25 cellular contexts compared by ENCODE assay signal in the genomic region with DNA sequence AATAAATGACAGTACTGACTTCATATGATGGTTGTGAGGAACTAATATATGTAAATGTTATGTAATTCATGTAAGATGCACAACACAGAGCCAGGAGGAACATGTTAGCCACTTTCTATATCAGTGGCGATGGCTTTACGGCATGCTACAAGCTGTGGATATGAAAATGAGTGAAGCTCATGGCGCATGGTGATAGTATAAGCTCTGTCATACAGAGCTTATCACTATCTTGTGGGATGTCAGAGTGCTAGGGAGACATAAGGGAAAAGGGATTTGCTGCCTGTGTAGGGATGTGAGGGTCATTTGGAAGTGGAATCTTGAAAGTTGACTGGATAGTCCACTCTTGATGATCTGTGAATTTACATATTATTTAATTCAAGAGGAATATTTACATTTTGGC. TPM values are rescaled to one million over a fixed set of nuclear protein-coding genes. Genes with fewer than 3 reads are reported as not detected.
DNase-seq lines count a peak whose midpoint lies in the region; ATAC-seq and TF ChIP-seq lines count a peak whose summit lies in the region.
"Had no signal": no experiment of that assay in that cellular context is flagged by ENCODE, and none has a peak within 500 bp of the region (broad histone marks: within the 10 kb centered on the region; RNA-seq: fewer than 3 reads in every experiment).

No MANE protein-coding gene starts in this region.

- intact Hi-C loops in posterior cingulate gyrus (cut with DNase I), result no loop called here

- peak overlapping the region; percentile 61 for H3K23ac ChIP-seq in trophoblast cell (ENCODE audit: low read length)

- H4K20me1 ChIP-seq in OCI-LY1 (ENCODE audit: insufficient read depth, low read length), result no peaks in the 10 kb centered on the region
- no peaks in the 10 kb centered on the region for H4K20me1 ChIP-seq in GM23338 (replicated peaks; ENCODE audit: insufficient read depth)

- H3K27ac ChIP-seq in HEK293 (ENCODE audit: extremely low read depth, low read depth, low read length) (no peak overlapping the region), OCI-LY1 (ENCODE audit: low read depth, low read length, poor library complexity, severe bottlenecking) (peak overlapping the region; percentile 37), cingulate gyrus (ENCODE audit: low read depth, low read length) (peak overlapping the region; percentile 49), trophoblast cell (ENCODE audit: low read depth, low read length) (no peak overlapping the region), GM23338 (ENCODE audit: low read depth) (no peak overlapping the region)
- H3K27ac ChIP-seq: C4-2B, GM23248, ovary, vagina had no signal

- no peak overlapping the region for H2BK5ac ChIP-seq in trophoblast cell (ENCODE audit: low read depth, low read length, poor library complexity)

- H3K4me1 Mint-ChIP-seq in GM23338, result peaks cover 28% of the 10 kb centered on the region
- H3K4me1 Mint-ChIP-seq: nephron had no signal

- H3F3A ChIP-seq in OCI-LY1 (ENCODE audit: insufficient read depth, low read length), result no peaks in the 10 kb centered on the region
- H3F3A ChIP-seq in GM23338 (replicated peaks; ENCODE audit: low read depth), result no peaks in the 10 kb centered on the region

- H3K4me3 Mint-ChIP-seq in GM23338, result no peak overlapping the region
- H3K4me3 Mint-ChIP-seq: activated CD4-positive, alpha-beta memory T cell treated with anti-CD3 and anti-CD28 coated beads, Interleukin-2, amount 10 ng/mL, durations not matched to agents 7 days and 5 days; activated naive CD8-positive, alpha-beta T cell; nephron had no signal

- CTCF ChIA-PET in HEK293 (lab: Yijun Ruan, JAX), result interaction anchor here (2.1 kb wide), 1 partner anchor 24 kb away, joined by 8 read pairs; no protein-coding TSS in a partner anchor

- H4K8ac ChIP-seq in trophoblast cell (ENCODE audit: low read depth, low read length), result no peak overlapping the region

- no peaks in the 10 kb centered on the region for H3K36me3 Mint-ChIP-seq in GM23338 (ENCODE audit: low read depth)

- DNase-seq in trophoblast cell (no peak), posterior cingulate gyrus (no peak), GM23338 (ENCODE audit: low spot score) (no peak)
- DNase-seq: activated CD4-positive, alpha-beta memory T cell treated with anti-CD3 and anti-CD28 coated beads, Interleukin-2, amount 10 ng/mL, durations not matched to agents 7 days and 5 days; activated CD4-positive, CD25-positive, alpha-beta regulatory T cell treated with anti-CD3 and anti-CD28 coated beads, Interleukin-2, amount 50 U/mL, for 72 hours; activated CD8-positive, alpha-beta memory T cell treated with anti-CD3 and anti-CD28 coated beads, Interleukin-2, amount 50 U/mL, for 48 hours; Calu3; DND-41; effector CD4-positive, alpha-beta T cell; GM23248; Kasumi-1; NCI-H510A; ovary; sigmoid colon; stimulated activated naive CD4-positive, alpha-beta T cell had no signal

- H3K9ac ChIP-seq in OCI-LY1 (ENCODE audit: low read length), result no peak overlapping the region
- H3K9ac ChIP-seq in trophoblast cell (ENCODE audit: low read length), result no peak overlapping the region
- H3K9ac ChIP-seq: GM23248 had no signal

- no peak overlapping the region for H2BK120ac ChIP-seq in trophoblast cell (ENCODE audit: insufficient read depth, low read length, poor library complexity)

- no CpG with 5 or more reads among the region's 3 CpGs for WGBS in trophoblast cell (ENCODE audit: extremely low coverage, insufficient coverage, insufficient read length)

- H3K4me3 ChIP-seq in HEK293 (ENCODE audit: low read depth, low read length) (no peak overlapping the region), OCI-LY1 (ENCODE audit: low read depth, low read length, poor library complexity, severe bottlenecking) (no peak overlapping the region), trophoblast cell (ENCODE audit: low read depth, low read length) (no peak overlapping the region), GM23338 (no peak overlapping the region)
- H3K4me3 ChIP-seq: GM23248, lung, ovary, sigmoid colon, vagina had no signal

- H3K9me3 ChIP-seq in HEK293 (ENCODE audit: control insufficient read depth, insufficient read depth, low read depth, low read length) (no peaks in the 10 kb centered on the region), OCI-LY1 (ENCODE audit: low read length) (no peaks in the 10 kb centered on the region), trophoblast cell (ENCODE audit: insufficient read depth, low read depth, low read length) (no peaks in the 10 kb centered on the region)
- H3K9me3 ChIP-seq: ovary, sigmoid colon, vagina had no signal

- H3K79me2 ChIP-seq in OCI-LY1 (ENCODE audit: insufficient read depth, low read length), result peaks cover 70% of the 10 kb centered on the region
- H3K79me2 ChIP-seq in trophoblast cell (ENCODE audit: control insufficient read depth, insufficient read depth, low read length, poor library complexity), result peaks cover 3% of the 10 kb centered on the region
- peaks cover 8% of the 10 kb centered on the region; the same call in 1 of the 2 replicates for H3K79me2 ChIP-seq in GM23338 (replicated peaks; ENCODE audit: insufficient read depth)

- H3K9me2 ChIP-seq in OCI-LY1 (ENCODE audit: low read depth, low read length), result no peaks in the 10 kb centered on the region
- no peaks in the 10 kb centered on the region for H3K9me2 ChIP-seq in GM23338 (ENCODE audit: insufficient read depth)

- H3K27me3 ChIP-seq in OCI-LY1 (ENCODE audit: insufficient read depth, low read length) (no peaks in the 10 kb centered on the region), trophoblast cell (ENCODE audit: insufficient read depth, low read length) (no peaks in the 10 kb centered on the region), GM23338 (ENCODE audit: insufficient read depth) (no peaks in the 10 kb centered on the region)
- H3K27me3 ChIP-seq: ovary, sigmoid colon, vagina had no signal

- H3K4me1 ChIP-seq in HEK293 (ENCODE audit: control insufficient read depth, insufficient read depth, low read length) (peaks cover 20% of the 10 kb centered on the region; the same call in 1 of the 2 replicates), OCI-LY1 (ENCODE audit: insufficient read depth, low read length, severe bottlenecking) (peaks cover 67% of the 10 kb centered on the region), trophoblast cell (ENCODE audit: control insufficient read depth in 1 of 2, insufficient read depth in 2 of 2, low read length in 2 of 2) (no peaks in the 10 kb centered on the region), GM23338 (ENCODE audit: insufficient read depth) (peaks cover 16% of the 10 kb centered on the region)

- no peak overlapping the region for H3K4me2 ChIP-seq in OCI-LY1 (ENCODE audit: low read length)
- no peak overlapping the region for H3K4me2 ChIP-seq in trophoblast cell (ENCODE audit: low read length)
- no peak overlapping the region for H3K4me2 ChIP-seq in GM23338

- no peak overlapping the region for H4K91ac ChIP-seq in trophoblast cell (ENCODE audit: low read depth, low read length)

- no peak overlapping the region for H3K14ac ChIP-seq in trophoblast cell (ENCODE audit: low read length)

- H4K12ac ChIP-seq in trophoblast cell (ENCODE audit: low read depth, low read length), result no peak overlapping the region

- no peak overlapping the region for H2AK5ac ChIP-seq in trophoblast cell (ENCODE audit: low read length)

- H3K9me3 Mint-ChIP-seq in GM23338, result no peaks in the 10 kb centered on the region
- H3K9me3 Mint-ChIP-seq: activated CD4-positive, alpha-beta memory T cell treated with anti-CD3 and anti-CD28 coated beads, Interleukin-2, amount 10 ng/mL, durations not matched to agents 7 days and 5 days; nephron had no signal

- H3K27ac Mint-ChIP-seq in GM23338, result no peak overlapping the region
- H3K27ac Mint-ChIP-seq: activated CD4-positive, alpha-beta memory T cell treated with anti-CD3 and anti-CD28 coated beads, Interleukin-2, amount 10 ng/mL, durations not matched to agents 7 days and 5 days; activated naive CD8-positive, alpha-beta T cell; nephron had no signal

- no peak overlapping the region for H3K18ac ChIP-seq in trophoblast cell (ENCODE audit: low read length)

- H2BK12ac ChIP-seq in trophoblast cell (ENCODE audit: low read length), result no peak overlapping the region

- no peak for ATAC-seq in GM21381 (IDR thresholded peaks at IDR 0.05; ENCODE audit: unreplicated experiment)
- no peak for ATAC-seq in GM23338
- ATAC-seq in SK-N-SH treated with all-trans-retinoic acid at 6 μM for 48 hours, result no peak

- H3K4ac ChIP-seq in trophoblast cell (ENCODE audit: low read depth, low read length), result no peak overlapping the region

- no peaks in the 10 kb centered on the region for H3K27me3 Mint-ChIP-seq in GM23338 (ENCODE audit: insufficient read depth, low read depth, poor library complexity)
- H3K27me3 Mint-ChIP-seq: activated CD4-positive, alpha-beta memory T cell treated with anti-CD3 and anti-CD28 coated beads, Interleukin-2, amount 10 ng/mL, durations not matched to agents 7 days and 5 days; activated naive CD8-positive, alpha-beta T cell had no signal

- no peak for TF ChIP-seq CTCF in HEK293 (tag by site-specific recombination; IDR thresholded peaks at IDR 0.05)
- no peak for TF ChIP-seq CTCF in OCI-LY1 (IDR thresholded peaks at IDR 0.05; ENCODE audit: low read length)
- no peak for TF ChIP-seq CTCF in GM23338 (conservative IDR thresholded peaks at IDR 0.05; ENCODE audit: low read depth in 2 of 2)

- H3K36me3 ChIP-seq in HEK293 (ENCODE audit: control insufficient read depth in 2 of 2, insufficient read depth in 1 of 2, low read length in 2 of 2) (no peaks in the 10 kb centered on the region), OCI-LY1 (ENCODE audit: insufficient read depth, low read length) (peaks cover 12% of the 10 kb centered on the region; the same call in 1 of the 2 replicates), trophoblast cell (ENCODE audit: control insufficient read depth in 1 of 2, insufficient read depth in 2 of 2, low read length in 2 of 2) (peaks cover 2 to 5% of the 10 kb centered on the region in 2 experiments), GM23338 (ENCODE audit: insufficient read depth) (no peaks in the 10 kb centered on the region)
- H3K36me3 ChIP-seq: ovary, sigmoid colon, vagina had no signal

- no peaks in the 10 kb centered on the region for H3K79me1 ChIP-seq in trophoblast cell (ENCODE audit: low read length)

- H2AFZ ChIP-seq in OCI-LY1 (ENCODE audit: low read length) (no peak overlapping the region), trophoblast cell (ENCODE audit: insufficient read depth, low read length, poor library complexity) (no peak overlapping the region), GM23338 (no peak overlapping the region)
- H2AFZ ChIP-seq: GM23248 had no signal

- POLR2A ChIA-PET in HEK293 (lab: Yijun Ruan, JAX), result interaction anchor here (0.5 to 2.1 kb wide), 2 partner anchors 14 to 16 kb away, joined by 3 to 7 read pairs; a partner anchor contains a TSS

TF ChIP-seq in HEK293, 187 proteins besides CTCF, POLR2A, EP300 and RAD21 (continues in another document):
- 0 out of 2 replicates have a peak, but pooled peaks have one; percentile 38 for TF ChIP-seq MZF1 (tag by site-specific recombination; IDR thresholded peaks at IDR 0.05; ENCODE audit: borderline replicate concordance)

TF ChIP-seq in SK-N-SH treated with all-trans-retinoic acid at 6 μM for 48 hours, 23 proteins besides CTCF, POLR2A, EP300 and RAD21 (continues in another document):
- no peak for TF ChIP-seq ARNTL (CRISPR knock-in tag; IDR thresholded peaks at IDR 0.05; ENCODE audit: borderline replicate concordance, low read depth)

RNA-seq across cellular contexts. Expression of a gene that starts 13.6 kb away (rescaled TPM):
- polyA plus RNA-seq in trophoblast cell (2013), result 50.4 and 53.4 TPM in 2 replicates
- total RNA-seq in GM23338 (2014; rRNA removed; shearing (Covaris generic)), result 7.3 and 10.2 TPM in 2 replicates
- polyA plus RNA-seq in GM23338 (2016; fragmentation: Nextera tagmentation; extraction: Ambion mirVana), result 4.7 and 5.9 TPM in 2 replicates

Comparison
In these comparisons a context has a peak if more than half of its experiments do, and no peak if none do; other contexts are left out.
1. H3K27ac ChIP-seq: peak in OCI-LY1 (single experiment) and cingulate gyrus (single experiment); none in HEK293 (single experiment), trophoblast cell (single experiment) and GM23338 (single experiment).